ENCODE assay signal across 2 cellular contexts in genomic region chr1:22673486-22674409, GRCh38.
TF ChIP-seq lines count a peak whose summit lies in the region.

No MANE protein-coding gene starts in this region.

TF ChIP-seq in HEK293T, 16 proteins besides CTCF, POLR2A, EP300 and RAD21:
- TF ChIP-seq L3MBTL2 (conservative IDR thresholded peaks at IDR 0.05) (no peak), TARDBP (IDR thresholded peaks at IDR 0.05) (no peak), SP1 (IDR thresholded peaks at IDR 0.05) (no peak), BHLHE40 (IDR thresholded peaks at IDR 0.05; ENCODE audit: borderline replicate concordance) (no peak), FOXM1 (IDR thresholded peaks at IDR 0.05; ENCODE audit: borderline replicate concordance) (no peak), ARNT (IDR thresholded peaks at IDR 0.05) (no peak), FOXA1 (IDR thresholded peaks at IDR 0.05) (no peak)

TF ChIP-seq in H1, 55 proteins besides CTCF, POLR2A, EP300 and RAD21:
- TF ChIP-seq KDM4A (IDR thresholded peaks at IDR 0.05; ENCODE audit: low read depth, low read length, severe bottlenecking), result no peak
- TF ChIP-seq KDM1A (IDR thresholded peaks at IDR 0.05; ENCODE audit: borderline replicate concordance, low read length), result no peak
- TF ChIP-seq EGR1 (IDR thresholded peaks at IDR 0.05; ENCODE audit: borderline replicate concordance, low read depth, low read length), result no peak
- no peak for TF ChIP-seq GABPA (IDR thresholded peaks at IDR 0.05; ENCODE audit: borderline replicate concordance, insufficient read depth, low read length)
- TF ChIP-seq, protein P1, sequence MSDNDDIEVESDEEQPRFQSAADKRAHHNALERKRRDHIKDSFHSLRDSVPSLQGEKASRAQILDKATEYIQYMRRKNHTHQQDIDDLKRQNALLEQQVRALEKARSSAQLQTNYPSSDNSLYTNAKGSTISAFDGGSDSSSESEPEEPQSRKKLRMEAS (IDR thresholded peaks at IDR 0.05), result no peak
- no peak for TF ChIP-seq RBBP5 (IDR thresholded peaks at IDR 0.05; ENCODE audit: borderline replicate concordance, low read depth, low read length)
- no peak for TF ChIP-seq RXRA (IDR thresholded peaks at IDR 0.05; ENCODE audit: insufficient read depth, low read depth, low read length)
- no peak for TF ChIP-seq CEBPB (IDR thresholded peaks at IDR 0.05; ENCODE audit: low read depth, low read length)
- TF ChIP-seq SUZ12 (IDR thresholded peaks at IDR 0.05; ENCODE audit: low read length), result no peak
- TF ChIP-seq NANOG (IDR thresholded peaks at IDR 0.05; ENCODE audit: insufficient read depth, low read depth, low read length, poor library complexity, severe bottlenecking), result no peak
- TF ChIP-seq, protein P2, sequence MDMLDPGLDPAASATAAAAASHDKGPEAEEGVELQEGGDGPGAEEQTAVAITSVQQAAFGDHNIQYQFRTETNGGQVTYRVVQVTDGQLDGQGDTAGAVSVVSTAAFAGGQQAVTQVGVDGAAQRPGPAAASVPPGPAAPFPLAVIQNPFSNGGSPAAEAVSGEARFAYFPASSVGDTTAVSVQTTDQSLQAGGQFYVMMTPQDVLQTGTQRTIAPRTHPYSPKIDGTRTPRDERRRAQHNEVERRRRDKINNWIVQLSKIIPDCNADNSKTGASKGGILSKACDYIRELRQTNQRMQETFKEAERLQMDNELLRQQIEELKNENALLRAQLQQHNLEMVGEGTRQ (IDR thresholded peaks at IDR 0.05; ENCODE audit: low read length), result no peak
- TF ChIP-seq TAF7 (optimal IDR thresholded peaks at IDR 0.05; ENCODE audit: borderline replicate concordance, low read depth, low read length), result no peak
- TF ChIP-seq BACH1 (IDR thresholded peaks at IDR 0.05; ENCODE audit: low read length), result no peak
- TF ChIP-seq SP2 (IDR thresholded peaks at IDR 0.05; ENCODE audit: low read length), result no peak
- no peak for TF ChIP-seq SP4 (IDR thresholded peaks at IDR 0.05; ENCODE audit: low read length)
- TF ChIP-seq RFX5 (IDR thresholded peaks at IDR 0.05; ENCODE audit: borderline replicate concordance, low read depth, low read length), result no peak
- no peak for TF ChIP-seq HDAC2 (IDR thresholded peaks at IDR 0.05; ENCODE audit: borderline replicate concordance in 1 of 2, low read depth in 2 of 2, low read length in 2 of 2)
- no peak for TF ChIP-seq NRF1 (IDR thresholded peaks at IDR 0.05; ENCODE audit: low read depth, low read length)
- TF ChIP-seq TAF1 (IDR thresholded peaks at IDR 0.05; ENCODE audit: low read depth, low read length), result no peak
